Comparison of ENCODE assay signal across 9 cellular contexts in genomic region chr16:3095869-3096268, GRCh38. TPM values are rescaled to one million over a fixed set of nuclear protein-coding genes. Genes with fewer than 3 reads are reported as not detected.
DNase-seq lines count a peak whose midpoint lies in the region; ATAC-seq and TF ChIP-seq lines count a peak whose summit lies in the region.
"Had no signal": no experiment of that assay in that cellular context is flagged by ENCODE, and none has a peak within 500 bp of the region (broad histone marks: within the 10 kb centered on the region; RNA-seq: fewer than 3 reads in every experiment).

No MANE protein-coding gene starts in this region.

- no peak overlapping the region for H3K9ac ChIP-seq in fibroblast of lung (ENCODE audit: insufficient read depth, low read length)

- CTCF ChIA-PET in activated B cell treated with CpG ODN at 0.5 μM for 24 hours (lab: Charles Lee), result interaction anchor here (0.7 to 3.7 kb wide), 14 partner anchors 10 to 93 kb away, joined by 3 to 56 read pairs (median 4); partner anchors contain the start of gene ZNF213

- no peaks in the 10 kb centered on the region for H3K36me3 Mint-ChIP-seq in activated B cell treated with CpG ODN at 0.5 μM for 24 hours (ENCODE audit: low read depth)

- H3K9me3 Mint-ChIP-seq in activated B cell treated with CpG ODN at 0.5 μM for 24 hours, result no peaks in the 10 kb centered on the region

- TF ChIP-seq CTCF in activated B cell treated with CpG ODN at 0.5 μM for 24 hours (IDR thresholded peaks at IDR 0.05) (no peak), fibroblast of lung (conservative IDR thresholded peaks at IDR 0.05 in 1 of 2, IDR thresholded peaks at IDR 0.05 in 1 of 2; ENCODE audit: low read depth in 1 of 2, low read length in 2 of 2) (peak; percentile 11 to 24)

- H4K20me1 ChIP-seq in fibroblast of lung (ENCODE audit: control insufficient read depth, extremely low read depth, insufficient read depth, low read length), result no peaks in the 10 kb centered on the region

- H3K9me3 ChIP-seq in fibroblast of lung (ENCODE audit: control insufficient read depth, insufficient read depth, low read depth, low read length), result no peaks in the 10 kb centered on the region

- no peak overlapping the region for H3K27ac ChIP-seq in fibroblast of lung (ENCODE audit: insufficient read depth, low read length)

- peak; percentile 59 for ATAC-seq in HG03432 (IDR thresholded peaks at IDR 0.05; ENCODE audit: unreplicated experiment)
- ATAC-seq in activated B cell treated with CpG ODN at 0.5 μM for 24 hours (ENCODE audit: low read depth), result peak; percentile 89

- H3K4me3 ChIP-seq in fibroblast of lung (replicated peaks in 1 of 4; ENCODE audit: control extremely low read depth in 1 of 4, insufficient read depth in 1 of 4, low read depth in 3 of 4, low read length in 4 of 4), result no peak overlapping the region
- H3K4me3 ChIP-seq: skin epidermis had no signal

- peaks cover 23% of the 10 kb centered on the region for H3K4me1 Mint-ChIP-seq in activated B cell treated with CpG ODN at 0.5 μM for 24 hours

- no peaks in the 10 kb centered on the region for H3K27me3 Mint-ChIP-seq in activated B cell treated with CpG ODN at 0.5 μM for 24 hours

- H3K4me1 ChIP-seq in fibroblast of lung (ENCODE audit: control insufficient read depth, extremely low read depth, insufficient read depth, low read length), result peaks cover 3% of the 10 kb centered on the region

- H3K4me3 Mint-ChIP-seq in activated B cell treated with CpG ODN at 0.5 μM for 24 hours, result no peak overlapping the region

- intact Hi-C loops in activated B cell treated with CpG ODN at 0.5 μM for 24 hours (cut with micrococcal nuclease), result loop anchor here (1.0 to 5.0 kb wide), 3 partner anchors 33 to 74 kb away; partner anchors contain the start of genes HCFC1R1, THOC6 and TNFRSF12A

- H3K27me3 ChIP-seq in fibroblast of lung (ENCODE audit: control insufficient read depth, insufficient read depth, low read length), result peaks cover 20% of the 10 kb centered on the region

- no peak overlapping the region for H3K27ac Mint-ChIP-seq in activated B cell treated with CpG ODN at 0.5 μM for 24 hours

- no peaks in the 10 kb centered on the region for H3K79me2 ChIP-seq in fibroblast of lung (ENCODE audit: control insufficient read depth, insufficient read depth, low read length)

- POLR2A ChIA-PET in activated B cell treated with CpG ODN at 0.5 μM for 24 hours (lab: Charles Lee), result interaction anchor here (0.6 to 4.9 kb wide), 11 partner anchors 8 to 215 kb away, joined by 3 to 34 read pairs (median 7); partner anchors contain the start of gene ZNF213

- DNase-seq in activated gamma-delta T cell treated with Interleukin-2 at 50 U/mL for 16 hours (peak; percentile 55), activated gamma-delta T cell (lab: John Stamatoyannopoulos, UW) (no peak), activated B cell treated with CpG ODN at 0.5 μM for 24 hours (peak; percentile 53), fibroblast of lung (ENCODE audit: low read depth in 2 of 2) (no peak), HPDE6-E6E7 (ENCODE audit: extremely low spot score) (no peak), NCI-H146 (lab: John Stamatoyannopoulos, UW) (no peak)
- peak in 5 of 6 experiments; percentile 24 to 66 (median 53) for DNase-seq in stimulated activated naive CD4-positive, alpha-beta T cell (lab: John Stamatoyannopoulos, UW)

- H3K4me2 ChIP-seq in fibroblast of lung (ENCODE audit: extremely low read depth, insufficient read depth, low read length), result no peak overlapping the region

- no peak overlapping the region for H2AFZ ChIP-seq in fibroblast of lung (ENCODE audit: low read length)

- H3K36me3 ChIP-seq in fibroblast of lung (ENCODE audit: control insufficient read depth, insufficient read depth, low read length), result no peaks in the 10 kb centered on the region

RNA-seq across cellular contexts. Expression of gene ZSCAN10, which starts 3.2 kb away (rescaled TPM):
- total RNA-seq in activated B cell treated with CpG ODN at 0.5 μM for 24 hours, result not detected in 2 replicates
- total RNA-seq in fibroblast of lung, result not detected in 2 replicates
- polyA plus RNA-seq in fibroblast of lung, result 0.02 TPM in 1 of 2 replicates, not detected in the other
- polyA plus RNA-seq in fibroblast of lung (2012), result not detected in 2 replicates
- polyA minus RNA-seq in fibroblast of lung (ENCODE audit: low replicate concordance), result not detected in 2 replicates

RNA-seq across cellular contexts. Expression of gene ZNF205, which starts 16.5 kb away (rescaled TPM):
- total RNA-seq in activated B cell treated with CpG ODN at 0.5 μM for 24 hours (not detected in 2 replicates), fibroblast of lung (16.0 and 16.4 TPM in 2 replicates)
- 3.4 and 4.4 TPM in 2 replicates for polyA plus RNA-seq in fibroblast of lung
- 7.9 and 8.4 TPM in 2 replicates for polyA plus RNA-seq in fibroblast of lung (2012)
- 1.3 and 3.1 TPM in 2 replicates for polyA minus RNA-seq in fibroblast of lung (ENCODE audit: low replicate concordance)

RNA-seq across cellular contexts. Expression of gene IL32, which starts 30.4 kb away (rescaled TPM):
- total RNA-seq in activated B cell treated with CpG ODN at 0.5 μM for 24 hours, result 3.0 and 3.4 TPM in 2 replicates
- 4.4 and 5.1 TPM in 2 replicates for total RNA-seq in fibroblast of lung
- 1.4 and 4.1 TPM in 2 replicates for polyA plus RNA-seq in fibroblast of lung
- 1.9 and 5.0 TPM in 2 replicates for polyA plus RNA-seq in fibroblast of lung (2012)
- 8.2 and 10.2 TPM in 2 replicates for polyA minus RNA-seq in fibroblast of lung (ENCODE audit: low replicate concordance)

RNA-seq across cellular contexts. Expression of gene ZNF213, which starts 39.0 kb away (rescaled TPM):
- total RNA-seq in activated B cell treated with CpG ODN at 0.5 μM for 24 hours (5.6 and 5.7 TPM in 2 replicates), fibroblast of lung (5.9 and 8.8 TPM in 2 replicates)
- polyA plus RNA-seq in fibroblast of lung, result 0.43 and 0.52 TPM in 2 replicates
- 4.4 and 6.5 TPM in 2 replicates for polyA plus RNA-seq in fibroblast of lung (2012)
- polyA minus RNA-seq in fibroblast of lung (ENCODE audit: low replicate concordance), result 5.7 and 7.7 TPM in 2 replicates

RNA-seq across cellular contexts. Expression of gene MMP25, which starts 49.5 kb away (rescaled TPM):
- total RNA-seq in activated B cell treated with CpG ODN at 0.5 μM for 24 hours, result 0.13 and 0.34 TPM in 2 replicates
- total RNA-seq in fibroblast of lung, result not detected in 2 replicates
- 0.02 and 0.03 TPM in 2 replicates for polyA plus RNA-seq in fibroblast of lung
- polyA plus RNA-seq in fibroblast of lung (2012), result 0.19 and 0.25 TPM in 2 replicates
- not detected in 2 replicates for polyA minus RNA-seq in fibroblast of lung (ENCODE audit: low replicate concordance)

Comparison
In these comparisons a context has a peak if more than half of its experiments do, and no peak if none do; other contexts are left out.
1. DNase-seq: peak in activated gamma-delta T cell treated with Interleukin-2 at 50 U/mL for 16 hours (single experiment), activated B cell treated with CpG ODN at 0.5 μM for 24 hours (single experiment) and stimulated activated naive CD4-positive, alpha-beta T cell (5 of 6); none in activated gamma-delta T cell (single experiment), fibroblast of lung (0 of 2), HPDE6-E6E7 (single experiment) and NCI-H146 (single experiment).
2. RNA of gene ZNF205, which starts 16.5 kb away (total RNA-seq): 16.0 to 16.4 TPM in fibroblast of lung; not detected in activated B cell treated with CpG ODN at 0.5 μM for 24 hours; every median in the first group is over 10 times any median in the second.